3 cellular contexts compared by ENCODE assay signal in the genomic region with DNA sequence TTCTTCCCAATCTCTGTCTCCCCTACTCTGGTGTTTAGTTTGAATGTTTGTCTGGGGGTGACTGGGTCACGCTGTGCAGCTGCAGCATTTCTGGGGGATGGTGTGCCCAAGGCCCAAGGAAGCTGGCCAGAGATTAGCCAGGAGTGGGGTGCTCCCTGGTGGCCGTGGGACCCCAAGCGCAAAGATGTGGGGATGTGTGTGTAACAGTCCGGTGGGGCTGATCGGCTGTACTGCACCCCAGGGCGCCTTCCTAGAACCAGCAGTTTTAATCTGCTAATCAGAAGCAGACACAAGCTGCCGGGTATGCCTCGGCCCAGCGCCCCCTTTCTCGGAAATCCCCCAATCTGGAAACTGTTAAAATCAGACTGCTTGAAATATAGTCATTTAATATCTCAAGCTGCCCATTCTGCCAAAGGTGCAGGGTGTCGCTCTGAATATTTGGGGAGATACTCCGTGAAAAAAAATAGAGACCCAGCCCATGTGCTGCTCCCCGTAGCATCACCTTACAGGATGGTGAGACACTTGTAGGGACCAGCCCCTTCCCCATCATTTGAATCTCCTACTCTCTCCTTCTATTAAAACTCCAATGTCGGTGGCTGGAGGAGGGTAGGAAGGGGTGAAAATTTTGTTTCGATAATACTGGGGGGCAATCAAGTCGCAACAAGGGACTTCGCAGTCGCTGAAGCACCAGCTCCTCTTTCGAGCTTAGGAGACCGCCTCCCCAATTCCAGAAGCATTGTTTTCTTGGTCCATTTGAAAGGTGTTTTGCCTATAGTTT.
TF ChIP-seq lines count a peak whose summit lies in the region.

No MANE protein-coding gene starts in this region.

TF ChIP-seq in SK-N-SH, 30 proteins besides CTCF, POLR2A, EP300 and RAD21:
- TF ChIP-seq YY1 (IDR thresholded peaks at IDR 0.05; ENCODE audit: low read depth) (no peak), RCOR1 (IDR thresholded peaks at IDR 0.05; ENCODE audit: low read length) (no peak), MXI1 (IDR thresholded peaks at IDR 0.05; ENCODE audit: low read depth, low read length) (no peak), EZH2phosphoT487 (IDR thresholded peaks at IDR 0.05; ENCODE audit: borderline replicate concordance, low read depth) (no peak), NFIC (IDR thresholded peaks at IDR 0.05; ENCODE audit: borderline replicate concordance) (no peak), NRF1 (IDR thresholded peaks at IDR 0.05; ENCODE audit: low read depth, low read length) (no peak), RXRA (IDR thresholded peaks at IDR 0.05; ENCODE audit: borderline replicate concordance, low read depth) (no peak), FOXJ3 (CRISPR knock-in tag; IDR thresholded peaks at IDR 0.05) (no peak), FOSL2 (IDR thresholded peaks at IDR 0.05; ENCODE audit: borderline replicate concordance, low read depth) (no peak), FOXM1 (IDR thresholded peaks at IDR 0.05; ENCODE audit: low read depth) (no peak), SMC3 (IDR thresholded peaks at IDR 0.05; ENCODE audit: low read depth, low read length) (no peak), ELF1 (IDR thresholded peaks at IDR 0.05) (no peak), TAF1 (IDR thresholded peaks at IDR 0.05; ENCODE audit: borderline replicate concordance, low read depth, low read length) (no peak)
- TF ChIP-seq, protein P1, sequence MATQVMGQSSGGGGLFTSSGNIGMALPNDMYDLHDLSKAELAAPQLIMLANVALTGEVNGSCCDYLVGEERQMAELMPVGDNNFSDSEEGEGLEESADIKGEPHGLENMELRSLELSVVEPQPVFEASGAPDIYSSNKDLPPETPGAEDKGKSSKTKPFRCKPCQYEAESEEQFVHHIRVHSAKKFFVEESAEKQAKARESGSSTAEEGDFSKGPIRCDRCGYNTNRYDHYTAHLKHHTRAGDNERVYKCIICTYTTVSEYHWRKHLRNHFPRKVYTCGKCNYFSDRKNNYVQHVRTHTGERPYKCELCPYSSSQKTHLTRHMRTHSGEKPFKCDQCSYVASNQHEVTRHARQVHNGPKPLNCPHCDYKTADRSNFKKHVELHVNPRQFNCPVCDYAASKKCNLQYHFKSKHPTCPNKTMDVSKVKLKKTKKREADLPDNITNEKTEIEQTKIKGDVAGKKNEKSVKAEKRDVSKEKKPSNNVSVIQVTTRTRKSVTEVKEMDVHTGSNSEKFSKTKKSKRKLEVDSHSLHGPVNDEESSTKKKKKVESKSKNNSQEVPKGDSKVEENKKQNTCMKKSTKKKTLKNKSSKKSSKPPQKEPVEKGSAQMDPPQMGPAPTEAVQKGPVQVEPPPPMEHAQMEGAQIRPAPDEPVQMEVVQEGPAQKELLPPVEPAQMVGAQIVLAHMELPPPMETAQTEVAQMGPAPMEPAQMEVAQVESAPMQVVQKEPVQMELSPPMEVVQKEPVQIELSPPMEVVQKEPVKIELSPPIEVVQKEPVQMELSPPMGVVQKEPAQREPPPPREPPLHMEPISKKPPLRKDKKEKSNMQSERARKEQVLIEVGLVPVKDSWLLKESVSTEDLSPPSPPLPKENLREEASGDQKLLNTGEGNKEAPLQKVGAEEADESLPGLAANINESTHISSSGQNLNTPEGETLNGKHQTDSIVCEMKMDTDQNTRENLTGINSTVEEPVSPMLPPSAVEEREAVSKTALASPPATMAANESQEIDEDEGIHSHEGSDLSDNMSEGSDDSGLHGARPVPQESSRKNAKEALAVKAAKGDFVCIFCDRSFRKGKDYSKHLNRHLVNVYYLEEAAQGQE (IDR thresholded peaks at IDR 0.05; ENCODE audit: low read depth, low read length), result no peak
- TF ChIP-seq, protein P2, sequence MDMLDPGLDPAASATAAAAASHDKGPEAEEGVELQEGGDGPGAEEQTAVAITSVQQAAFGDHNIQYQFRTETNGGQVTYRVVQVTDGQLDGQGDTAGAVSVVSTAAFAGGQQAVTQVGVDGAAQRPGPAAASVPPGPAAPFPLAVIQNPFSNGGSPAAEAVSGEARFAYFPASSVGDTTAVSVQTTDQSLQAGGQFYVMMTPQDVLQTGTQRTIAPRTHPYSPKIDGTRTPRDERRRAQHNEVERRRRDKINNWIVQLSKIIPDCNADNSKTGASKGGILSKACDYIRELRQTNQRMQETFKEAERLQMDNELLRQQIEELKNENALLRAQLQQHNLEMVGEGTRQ (IDR thresholded peaks at IDR 0.05; ENCODE audit: borderline replicate concordance, low read depth, low read length), result no peak
- TF ChIP-seq, protein P3, sequence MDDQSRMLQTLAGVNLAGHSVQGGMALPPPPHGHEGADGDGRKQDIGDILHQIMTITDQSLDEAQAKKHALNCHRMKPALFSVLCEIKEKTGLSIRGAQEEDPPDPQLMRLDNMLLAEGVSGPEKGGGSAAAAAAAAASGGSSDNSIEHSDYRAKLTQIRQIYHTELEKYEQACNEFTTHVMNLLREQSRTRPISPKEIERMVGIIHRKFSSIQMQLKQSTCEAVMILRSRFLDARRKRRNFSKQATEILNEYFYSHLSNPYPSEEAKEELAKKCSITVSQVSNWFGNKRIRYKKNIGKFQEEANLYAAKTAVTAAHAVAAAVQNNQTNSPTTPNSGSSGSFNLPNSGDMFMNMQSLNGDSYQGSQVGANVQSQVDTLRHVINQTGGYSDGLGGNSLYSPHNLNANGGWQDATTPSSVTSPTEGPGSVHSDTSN (IDR thresholded peaks at IDR 0.05), result no peak
TF ChIP-seq in SK-N-SH: peak in this region for 0.

TF ChIP-seq in SK-N-SH treated with all-trans-retinoic acid at 6 μM for 48 hours, 23 proteins besides CTCF, POLR2A, EP300 and RAD21:
- TF ChIP-seq ZNF8 (CRISPR knock-in tag; IDR thresholded peaks at IDR 0.05), result no peak
- TF ChIP-seq GLIS3 (CRISPR knock-in tag; IDR thresholded peaks at IDR 0.05), result no peak

TF ChIP-seq in H1, 55 proteins besides CTCF, POLR2A, EP300 and RAD21:
- TF ChIP-seq SUZ12 (IDR thresholded peaks at IDR 0.05; ENCODE audit: low read length), result peak; percentile 93
- TF ChIP-seq EZH2 (IDR thresholded peaks at IDR 0.05; ENCODE audit: low read depth, low read length, severe bottlenecking), result peak; percentile 96
- TF ChIP-seq, protein P2 (IDR thresholded peaks at IDR 0.05; ENCODE audit: low read length), result no peak
- peak; percentile 53 for TF ChIP-seq RNF2 (IDR thresholded peaks at IDR 0.05; ENCODE audit: borderline replicate concordance, low read depth, low read length, missing control alignments, poor library complexity, severe bottlenecking)
- TF ChIP-seq PHF8 (conservative IDR thresholded peaks at IDR 0.05; ENCODE audit: low read depth, low read length), result no peak
TF ChIP-seq in H1: peak in this region for 3.
